ENCODE assay signal across 10 cellular contexts in the genomic region with DNA sequence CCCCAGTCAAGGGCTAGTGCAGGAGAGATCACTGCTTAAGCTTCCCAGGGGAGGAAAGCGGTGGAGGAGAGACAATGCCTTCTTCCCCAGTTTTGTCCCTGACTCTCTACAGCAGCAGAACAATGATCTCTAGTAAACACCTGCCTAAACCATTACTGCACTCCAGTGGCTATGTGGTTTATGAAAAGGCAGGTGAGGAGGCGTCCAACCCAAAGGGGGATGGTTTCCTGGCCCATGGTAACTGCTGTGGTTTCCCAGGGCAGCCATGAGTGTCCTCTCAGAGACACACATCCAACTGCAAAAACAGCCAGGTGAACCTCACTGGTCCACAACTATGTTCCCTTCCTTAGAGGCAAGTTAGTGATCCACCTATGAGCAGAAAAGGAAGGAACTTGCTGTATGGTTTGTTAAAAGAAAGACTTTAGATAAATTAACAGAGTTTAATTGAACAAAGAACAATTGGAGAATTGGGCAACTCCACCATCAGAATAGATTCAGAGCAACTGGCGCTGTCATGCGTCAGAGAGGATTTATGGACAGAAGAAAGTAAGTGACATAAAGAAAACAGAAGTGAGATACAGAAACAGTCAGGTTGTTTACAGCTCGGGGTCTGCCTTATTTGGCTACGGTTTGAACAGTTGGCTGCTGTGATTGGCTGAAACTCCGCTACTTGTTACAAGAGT. TPM values are rescaled to one million over a fixed set of nuclear protein-coding genes. Genes with fewer than 3 reads are reported as not detected.
DNase-seq lines count a peak whose midpoint lies in the region; ATAC-seq, FAIRE-seq and TF ChIP-seq lines count a peak whose summit lies in the region.
"Had no signal": no experiment of that assay in that cellular context is flagged by ENCODE, and none has a peak within 500 bp of the region (broad histone marks: within the 10 kb centered on the region; RNA-seq: fewer than 3 reads in every experiment).

No MANE protein-coding gene starts in this region.

- TF ChIP-seq RAD21 in K562 (CRISPR knock-in tag; conservative IDR thresholded peaks at IDR 0.05 in 1 of 2, IDR thresholded peaks at IDR 0.05 in 1 of 2), result no peak

- H3K27ac ChIP-seq in K562 (ENCODE audit: extremely low read depth, low read depth, low read length) (no peak overlapping the region), gastroesophageal sphincter (no peak overlapping the region)
- H3K27ac ChIP-seq: SJSA1 had no signal

- H3K9me3 Mint-ChIP-seq in MCF 10A (ENCODE audit: unreplicated experiment), result no peaks in the 10 kb centered on the region

- H3K9me3 ChIP-seq in K562 (replicated peaks; ENCODE audit: control insufficient read depth, insufficient read depth, low read depth, low read length) (no peaks in the 10 kb centered on the region), gastroesophageal sphincter (no peaks in the 10 kb centered on the region)
- H3K9me3 ChIP-seq: SJSA1 had no signal

- under 1% methylated on average over 7 of the region's 7 CpGs for WGBS in K562 (ENCODE audit: insufficient coverage, low coverage, missing lambda C conversion rate)
- 65 to 83% methylated on average over 5 to 7 of the region's 7 CpGs for WGBS in gastroesophageal sphincter (ENCODE audit: low coverage in 1 of 2), 2 donors

- no peak overlapping the region for H3K27ac Mint-ChIP-seq in MCF 10A (ENCODE audit: low read depth, unreplicated experiment)

- ATAC-seq in GM21825 (IDR thresholded peaks at IDR 0.05; ENCODE audit: unreplicated experiment) (peak; percentile 64), K562 (no peak), gastroesophageal sphincter (no peak)

- no peak overlapping the region for H3K4me3 Mint-ChIP-seq in MCF 10A (ENCODE audit: unreplicated experiment)

- no peaks in the 10 kb centered on the region for H3K79me2 ChIP-seq in K562 (ENCODE audit: control insufficient read depth, insufficient read depth, low read length)

- TF ChIP-seq POLR2A in K562 (conservative IDR thresholded peaks at IDR 0.05), result no peak
- TF ChIP-seq POLR2A in gastroesophageal sphincter (IDR thresholded peaks at IDR 0.05), result no peak

- H3K9me1 ChIP-seq in K562 (ENCODE audit: control insufficient read depth, insufficient read depth, low read length), result no peaks in the 10 kb centered on the region

- in situ Hi-C loops in K562 (cut with MboI), result no loop called here

- TF ChIP-seq EP300 in K562 (IDR thresholded peaks at IDR 0.05; ENCODE audit: low read length) (no peak), gastroesophageal sphincter (IDR thresholded peaks at IDR 0.05) (no peak)

- CTCF ChIA-PET in K562 (lab: Yijun Ruan, JAX; ENCODE audit: low intra/inter-chr PET ratio) (no interaction called here), MCF 10A (lab: Yijun Ruan, JAX) (no interaction called here)

- H3K27me3 ChIP-seq in K562 (ENCODE audit: control insufficient read depth in 2 of 2, insufficient read depth in 2 of 2, low read length in 2 of 2) (peaks cover 11 to 13% of the 10 kb centered on the region in 2 experiments; a peak in 4 of 5 replicates), gastroesophageal sphincter (no peaks in the 10 kb centered on the region)

- no peaks in the 10 kb centered on the region for H3K36me3 Mint-ChIP-seq in MCF 10A (ENCODE audit: insufficient read depth, unreplicated experiment)

- H3K4me2 ChIP-seq in K562 (ENCODE audit: insufficient read depth, low read length), result no peak overlapping the region

- intact Hi-C loops in K562 (cut with micrococcal nuclease), result loop anchor here (10.0 kb wide), 1 partner anchor 105 kb away; no protein-coding TSS in a partner anchor
- intact Hi-C loops in MCF 10A (cut with micrococcal nuclease), result no loop called here

- no peak overlapping the region for H2AFZ ChIP-seq in K562 (ENCODE audit: low read depth, low read length)

- no peaks in the 10 kb centered on the region for H3K4me1 Mint-ChIP-seq in MCF 10A (ENCODE audit: insufficient read depth, unreplicated experiment)

- TF ChIP-seq CTCF in K562 (IDR thresholded peaks at IDR 0.05 in 2 of 3, conservative IDR thresholded peaks at IDR 0.05 in 1 of 3; ENCODE audit: insufficient read depth in 2 of 3, low read depth in 1 of 3, low read length in 3 of 3) (no peak), gastroesophageal sphincter (IDR thresholded peaks at IDR 0.05) (no peak), MCF 10A (IDR thresholded peaks at IDR 0.05; ENCODE audit: unreplicated experiment) (no peak)

- H3K9ac ChIP-seq in K562 (ENCODE audit: insufficient read depth in 1 of 2, low read depth in 2 of 2, low read length in 2 of 2), result no peak overlapping the region

- FAIRE-seq in K562 (lab: Jason Lieb, UNC), result no peak
- FAIRE-seq: A204.1 had no signal

- H3K36me3 ChIP-seq in K562 (ENCODE audit: control insufficient read depth, insufficient read depth, low read length) (no peaks in the 10 kb centered on the region), gastroesophageal sphincter (no peaks in the 10 kb centered on the region)

- BruUV-seq in K562 (replicated peaks; lab: Mats Ljungman, UMichigan), result no TSS peak
- BruUV-seq in MCF 10A (replicated peaks; lab: Mats Ljungman, UMichigan), result no TSS peak

- no peaks in the 10 kb centered on the region for H4K20me1 ChIP-seq in K562 (replicated peaks; ENCODE audit: control insufficient read depth, insufficient read depth, low read length)

- POLR2A ChIA-PET in K562 (lab: Yijun Ruan, JAX) (no interaction called here), MCF 10A (lab: Yijun Ruan, JAX) (no interaction called here)

- DNase-seq in NCI-H2081 (lab: John Stamatoyannopoulos, UW) (peak; percentile 20 to 37), NCI-H2081 treated with DMSO at 0.1 percent for 48 hours (lab: John Stamatoyannopoulos, UW) (no peak), NAMALWA (ENCODE audit: low spot score) (peak; percentile 69), K562 (ENCODE audit: extremely low read depth in 1 of 4, low spot score in 3 of 4) (no peak), GDM1 (lab: John Stamatoyannopoulos, UW) (no peak), MCF 10A (ENCODE audit: unreplicated experiment) (no peak)

- peaks cover 17% of the 10 kb centered on the region for H3K27me3 Mint-ChIP-seq in MCF 10A (ENCODE audit: insufficient read depth, unreplicated experiment)

- no peak overlapping the region for H3K4me3 ChIP-seq in K562
- H3K4me3 ChIP-seq in gastroesophageal sphincter, result no peak overlapping the region
- H3K4me3 ChIP-seq: SJSA1 had no signal

- H3K4me1 ChIP-seq in K562 (replicated peaks in 1 of 2; ENCODE audit: control insufficient read depth in 2 of 2, insufficient read depth in 2 of 2, low read length in 2 of 2) (peaks cover 0 to 10% of the 10 kb centered on the region in 2 experiments; a peak in 2 of 5 replicates), gastroesophageal sphincter (peaks cover 0 to 7% (median 0%) of the 10 kb centered on the region in 3 donors)

TF ChIP-seq in K562, 482 proteins besides CTCF, POLR2A, EP300 and RAD21:
- TF ChIP-seq MEIS2 (IDR thresholded peaks at IDR 0.05; ENCODE audit: partially characterized antibody) (peak; percentile 16), XRCC5 (IDR thresholded peaks at IDR 0.05; ENCODE audit: low read depth, low read length) (no peak)

RNA-seq across cellular contexts. Expression of gene TTC39C, which starts 4.8 kb away (rescaled TPM):
- total RNA-seq in K562 (2011; cell fraction: chromatin; rRNA removed; ENCODE audit: low replicate concordance), result 0.86 TPM in 1 of 2 replicates, not detected in the other
- total RNA-seq in K562 (2011; cell fraction: nucleolus; rRNA removed), result 0.13 TPM in 1 of 2 replicates, not detected in the other
- total RNA-seq in K562 (2011; cell fraction: nucleoplasm; rRNA removed), result 0.61 and 1.1 TPM in 2 replicates
- not detected in 2 replicates for total RNA-seq in K562 (2014; rRNA removed)
- total RNA-seq in K562 (2014; rRNA removed; fragmentation: Illumina TruSeq; extraction: Trizol), result not detected in 2 replicates
- total RNA-seq in K562 (2015; rRNA removed; fragmentation: Illumina TruSeq; extraction: Trizol), result 0.11 TPM in 1 of 2 replicates, not detected in the other
- total RNA-seq in K562 (2021), result 0.25 and 0.58 TPM in 2 replicates
- 0.19 and 0.22 TPM in 2 replicates for polyA plus RNA-seq in K562 (2011; rRNA removed)
- polyA plus RNA-seq in K562 (2011; cell fraction: cytosol; rRNA removed), result 0.07 and 0.15 TPM in 2 replicates
- 0.14 and 0.38 TPM in 2 replicates for polyA plus RNA-seq in K562 (2011; cell fraction: nucleus; rRNA removed)
- 0.03 TPM in 2 replicates for polyA plus RNA-seq in K562 (2012)
- 0.37 TPM in 1 of 2 replicates, not detected in the other for polyA plus RNA-seq in K562 (2014; fragmentation: Illumina TruSeq; extraction: Trizol)
- polyA plus RNA-seq in K562 (2014; fragmentation: Nextera tagmentation; extraction: Ambion mirVana), result under 1 TPM in 1 of 2 experiments, not detected in 1; 0.01 TPM
- 0.13 TPM in 1 of 2 replicates, not detected in the other for polyA plus RNA-seq in K562 (2014; rRNA removed)
- polyA minus RNA-seq in K562 (2011; rRNA and poly(A)+ RNA removed), result 0.12 and 0.18 TPM in 2 replicates
- not detected in 2 replicates for polyA minus RNA-seq in K562 (2011; cell fraction: cytosol; rRNA and poly(A)+ RNA removed)
- polyA minus RNA-seq in K562 (2011; cell fraction: nucleus; rRNA and poly(A)+ RNA removed), result 0.13 TPM in 1 of 2 replicates, not detected in the other
- 10 to 100 TPM; 20.9 to 37.7 (median 33.6) TPM for total RNA-seq in gastroesophageal sphincter
- 11.4 and 12.9 TPM in 2 replicates for total RNA-seq in MCF 10A (2022)

Comparison
In these comparisons a context has a peak if more than half of its experiments do, and no peak if none do; other contexts are left out.
1. DNase-seq: peak in NCI-H2081 (2 of 2) and NAMALWA (single experiment); none in NCI-H2081 treated with DMSO at 0.1 percent for 48 hours (single experiment), K562 (0 of 4), GDM1 (single experiment) and MCF 10A (single experiment).